Comparison of ENCODE assay signal across 12 cellular contexts in the genomic region with DNA sequence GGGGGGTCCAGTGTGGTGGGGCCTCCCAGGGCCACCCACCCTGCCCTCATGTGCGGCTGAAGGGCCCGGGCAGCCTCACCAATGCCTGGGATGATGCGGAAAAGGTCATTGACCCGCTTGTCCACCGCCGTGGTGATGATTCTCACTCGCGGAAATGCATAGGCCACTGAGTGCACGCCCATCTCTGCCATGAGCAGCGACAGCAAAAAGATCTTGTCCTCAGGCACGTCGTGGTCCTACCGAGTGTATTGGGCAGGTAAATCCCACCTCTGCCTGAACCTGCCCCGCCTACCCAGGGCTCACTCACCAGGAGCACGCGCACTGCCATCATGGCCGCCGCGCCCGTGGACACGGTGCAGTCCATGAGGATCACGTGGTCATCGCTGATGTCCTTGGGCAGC. TPM values are rescaled to one million over a fixed set of nuclear protein-coding genes. Genes with fewer than 3 reads are reported as not detected.
DNase-seq lines count a peak whose midpoint lies in the region; ATAC-seq, FAIRE-seq and TF ChIP-seq lines count a peak whose summit lies in the region.
"Had no signal": no experiment of that assay in that cellular context is flagged by ENCODE, and none has a peak within 500 bp of the region (broad histone marks: within the 10 kb centered on the region; RNA-seq: fewer than 3 reads in every experiment).

No MANE protein-coding gene starts in this region.

- peaks cover 16% of the 10 kb centered on the region for H4K20me1 ChIP-seq in K562 (replicated peaks; ENCODE audit: control insufficient read depth, insufficient read depth, low read length)

- H3K9me1 ChIP-seq in K562 (ENCODE audit: control insufficient read depth, insufficient read depth, low read length): peaks cover 5% of the 10 kb centered on the region

- H3K27ac Mint-ChIP-seq in Caco-2 (ENCODE audit: unreplicated experiment): peak overlapping the region; percentile 79
- H3K27ac Mint-ChIP-seq: activated CD4-positive, alpha-beta T cell treated with anti-CD3 and anti-CD28 coated beads for 36 hours; activated naive CD8-positive, alpha-beta T cell treated with anti-CD3 and anti-CD28 coated beads, Interleukin-2, amount 50 U/mL, for 24 hours; nephron progenitor cell; T-helper 17 cell had no signal

- WGBS in K562 (ENCODE audit: insufficient coverage, low coverage, missing lambda C conversion rate): 92% methylated on average over 17 of the region's 23 CpGs

- H3K27me3 ChIP-seq in Caco-2 (replicated peaks; ENCODE audit: control insufficient read depth, insufficient read depth, low read length) (no peaks in the 10 kb centered on the region), K562 (ENCODE audit: control insufficient read depth in 2 of 2, insufficient read depth in 2 of 2, low read length in 2 of 2) (no peaks in the 10 kb centered on the region)

- peaks cover 26% of the 10 kb centered on the region for H3K36me3 ChIP-seq in Caco-2 (ENCODE audit: control insufficient read depth, insufficient read depth, low read length)
- H3K36me3 ChIP-seq in K562 (ENCODE audit: control insufficient read depth, insufficient read depth, low read length): peaks cover 76% of the 10 kb centered on the region; the same call in 2 of the 3 replicates

- no peak for TF ChIP-seq EP300 in K562 (IDR thresholded peaks at IDR 0.05; ENCODE audit: low read length)

- peak in 1 of 2 experiments; percentile 55 for DNase-seq in Caco-2
- no peak for DNase-seq in K562 (ENCODE audit: extremely low read depth in 1 of 4, low spot score in 3 of 4)
- no peak for DNase-seq in stimulated activated naive CD8-positive, alpha-beta T cell treated with anti-CD3 and anti-CD28 coated beads, Interleukin-15, Interleukin-2, amounts not matched to agents 100 U/mL and 50 U/mL, for 24 hours
- no peak for DNase-seq in KG1 (lab: John Stamatoyannopoulos, UW)
- DNase-seq: activated CD4-positive, alpha-beta T cell treated with anti-CD3 and anti-CD28 coated beads for 36 hours; activated naive CD8-positive, alpha-beta T cell treated with anti-CD3 and anti-CD28 coated beads, Interleukin-2, amount 50 U/mL, for 24 hours; DMS53; Kasumi-1; NCI-H187; NCI-H524 treated with DMSO at 0.1 percent for 48 hours; nephron progenitor cell; T-helper 17 cell had no signal

- no peak overlapping the region for H2AFZ ChIP-seq in K562 (ENCODE audit: low read depth, low read length)

- no peaks in the 10 kb centered on the region for H3K4me1 ChIP-seq in Caco-2
- H3K4me1 ChIP-seq in K562 (replicated peaks in 1 of 2; ENCODE audit: control insufficient read depth in 2 of 2, insufficient read depth in 2 of 2, low read length in 2 of 2): peaks cover 8 to 64% of the 10 kb centered on the region in 2 experiments; a peak in 3 of 5 replicates

- H3K4me3 Mint-ChIP-seq in Caco-2 (ENCODE audit: unreplicated experiment): no peak overlapping the region
- H3K4me3 Mint-ChIP-seq: activated CD4-positive, alpha-beta T cell treated with anti-CD3 and anti-CD28 coated beads for 36 hours; activated naive CD8-positive, alpha-beta T cell treated with anti-CD3 and anti-CD28 coated beads, Interleukin-2, amount 50 U/mL, for 24 hours; nephron progenitor cell had no signal

- H3K9me3 ChIP-seq in Caco-2 (0 out of 2 replicates have a peak, but pooled peaks cover 4% of the 10 kb centered on the region), K562 (replicated peaks; ENCODE audit: control insufficient read depth, insufficient read depth, low read depth, low read length) (no peaks in the 10 kb centered on the region; the same call in 1 of the 2 replicates)

- H3K79me2 ChIP-seq in K562 (ENCODE audit: control insufficient read depth, insufficient read depth, low read length): peaks cover 9% of the 10 kb centered on the region

- no peak overlapping the region for H3K4me3 ChIP-seq in Caco-2 (ENCODE audit: low read depth, low read length)
- no peak overlapping the region for H3K4me3 ChIP-seq in K562

- peaks cover 7% of the 10 kb centered on the region for H3K4me1 Mint-ChIP-seq in Caco-2 (ENCODE audit: low read depth, unreplicated experiment)

- FAIRE-seq in K562 (lab: Jason Lieb, UNC): no peak

- no peaks in the 10 kb centered on the region for H3K27me3 Mint-ChIP-seq in Caco-2 (ENCODE audit: insufficient read depth, unreplicated experiment)
- H3K27me3 Mint-ChIP-seq: activated CD4-positive, alpha-beta T cell treated with anti-CD3 and anti-CD28 coated beads for 36 hours; activated naive CD8-positive, alpha-beta T cell treated with anti-CD3 and anti-CD28 coated beads, Interleukin-2, amount 50 U/mL, for 24 hours; T-helper 17 cell had no signal

- no peak overlapping the region; a peak in 1 of 4 replicates for H3K9ac ChIP-seq in K562 (ENCODE audit: insufficient read depth in 1 of 2, low read depth in 2 of 2, low read length in 2 of 2)

- H3K27ac ChIP-seq in K562 (ENCODE audit: extremely low read depth, low read depth, low read length): no peak overlapping the region

- H3K36me3 Mint-ChIP-seq in Caco-2 (ENCODE audit: insufficient read depth, unreplicated experiment): peaks cover 94% of the 10 kb centered on the region

- intact Hi-C loops in Caco-2 (cut with micrococcal nuclease; ENCODE audit: unreplicated experiment) (no loop called here), K562 (cut with micrococcal nuclease) (no loop called here)

- ATAC-seq in K562: no peak
- no peak for ATAC-seq in stimulated activated naive CD8-positive, alpha-beta T cell treated with anti-CD3 and anti-CD28 coated beads, Interleukin-15, Interleukin-2, amounts not matched to agents 100 U/mL and 50 U/mL, for 24 hours
- ATAC-seq: activated CD4-positive, alpha-beta T cell treated with anti-CD3 and anti-CD28 coated beads for 36 hours; activated naive CD8-positive, alpha-beta T cell treated with anti-CD3 and anti-CD28 coated beads, Interleukin-2, amount 50 U/mL, for 24 hours; T-helper 17 cell had no signal

- no peak for TF ChIP-seq POLR2A in K562 (conservative IDR thresholded peaks at IDR 0.05)

- in situ Hi-C loops in K562 (cut with MboI): no loop called here

- POLR2A ChIA-PET in Caco-2 (lab: Charles Lee) (no interaction called here), K562 (lab: Yijun Ruan, JAX) (interaction anchor here (0.5 kb wide), 2 partner anchors 249 to 466 kb away, joined by 3 read pairs; no protein-coding TSS in a partner anchor)

- H3K4me2 ChIP-seq in K562 (ENCODE audit: insufficient read depth, low read length): no peak overlapping the region

- no peak for TF ChIP-seq RAD21 in K562 (CRISPR knock-in tag; conservative IDR thresholded peaks at IDR 0.05 in 1 of 2, IDR thresholded peaks at IDR 0.05 in 1 of 2)

- BruUV-seq in Caco-2 (replicated peaks; lab: Mats Ljungman, UMichigan) (TSS peak; percentile 39), K562 (replicated peaks; lab: Mats Ljungman, UMichigan) (TSS peak; percentile 52)

- no peak for TF ChIP-seq CTCF in Caco-2 (IDR thresholded peaks at IDR 0.05; ENCODE audit: insufficient read depth in 1 of 2, low read depth in 1 of 2, low read length in 1 of 2, severe bottlenecking in 1 of 2, unreplicated experiment in 1 of 2)
- TF ChIP-seq CTCF in K562 (IDR thresholded peaks at IDR 0.05 in 2 of 3, conservative IDR thresholded peaks at IDR 0.05 in 1 of 3; ENCODE audit: insufficient read depth in 2 of 3, low read depth in 1 of 3, low read length in 3 of 3): no peak

- no peaks in the 10 kb centered on the region for H3K9me3 Mint-ChIP-seq in Caco-2 (ENCODE audit: unreplicated experiment)
- H3K9me3 Mint-ChIP-seq: activated naive CD8-positive, alpha-beta T cell treated with anti-CD3 and anti-CD28 coated beads, Interleukin-2, amount 50 U/mL, for 24 hours; nephron progenitor cell had no signal

- CTCF ChIA-PET in Caco-2 (lab: Charles Lee): no interaction called here
- CTCF ChIA-PET in K562 (lab: Yijun Ruan, JAX; ENCODE audit: low intra/inter-chr PET ratio): no interaction called here

RNA-seq across cellular contexts. Expression of a gene that starts 16.1 kb away (rescaled TPM):
- total RNA-seq in Caco-2 (2022): 101 and 113 TPM in 2 replicates
- total RNA-seq in K562 (2011; cell fraction: chromatin; rRNA removed; ENCODE audit: low replicate concordance): 103 and 254 TPM in 2 replicates
- total RNA-seq in K562 (2011; cell fraction: nucleolus; rRNA removed): 128 and 153 TPM in 2 replicates
- 102 and 113 TPM in 2 replicates for total RNA-seq in K562 (2011; cell fraction: nucleoplasm; rRNA removed)
- 28.5 and 36.8 TPM in 2 replicates for total RNA-seq in K562 (2014; rRNA removed)
- total RNA-seq in K562 (2014; rRNA removed; fragmentation: Illumina TruSeq; extraction: Trizol): 7.9 and 10.8 TPM in 2 replicates
- total RNA-seq in K562 (2015; rRNA removed; fragmentation: Illumina TruSeq; extraction: Trizol): 21.5 and 24.1 TPM in 2 replicates
- 46.1 and 52.8 TPM in 2 replicates for total RNA-seq in K562 (2021)
- polyA plus RNA-seq in K562 (2011; rRNA removed): 26.9 and 40.4 TPM in 2 replicates
- 35.2 and 67.5 TPM in 2 replicates for polyA plus RNA-seq in K562 (2011; cell fraction: cytosol; rRNA removed)
- polyA plus RNA-seq in K562 (2011; cell fraction: nucleus; rRNA removed): 185 and 221 TPM in 2 replicates
- 35.3 and 54.9 TPM in 2 replicates for polyA plus RNA-seq in K562 (2012)
- 24.2 and 36.6 TPM in 2 replicates for polyA plus RNA-seq in K562 (2014; fragmentation: Illumina TruSeq; extraction: Trizol)
- 1 to 10 TPM; 3.1 to 6.6 TPM for polyA plus RNA-seq in K562 (2014; fragmentation: Nextera tagmentation; extraction: Ambion mirVana)
- 49.0 and 57.1 TPM in 2 replicates for polyA plus RNA-seq in K562 (2014; rRNA removed)
- polyA minus RNA-seq in K562 (2011; rRNA and poly(A)+ RNA removed): 14.0 and 18.9 TPM in 2 replicates
- 20.3 and 21.6 TPM in 2 replicates for polyA minus RNA-seq in K562 (2011; cell fraction: cytosol; rRNA and poly(A)+ RNA removed)
- 40.1 and 51.8 TPM in 2 replicates for polyA minus RNA-seq in K562 (2011; cell fraction: nucleus; rRNA and poly(A)+ RNA removed)

RNA-seq across cellular contexts. Expression of a gene that starts 29.7 kb away (rescaled TPM):
- total RNA-seq in Caco-2 (2022): 40.0 and 47.9 TPM in 2 replicates
- total RNA-seq in K562 (2011; cell fraction: chromatin; rRNA removed; ENCODE audit: low replicate concordance): 14.5 and 45.8 TPM in 2 replicates
- total RNA-seq in K562 (2011; cell fraction: nucleolus; rRNA removed): 23.8 and 25.5 TPM in 2 replicates
- 15.2 and 19.3 TPM in 2 replicates for total RNA-seq in K562 (2011; cell fraction: nucleoplasm; rRNA removed)
- 13.5 and 17.2 TPM in 2 replicates for total RNA-seq in K562 (2014; rRNA removed)
- total RNA-seq in K562 (2014; rRNA removed; fragmentation: Illumina TruSeq; extraction: Trizol): 3.2 and 3.8 TPM in 2 replicates
- 11.2 and 11.3 TPM in 2 replicates for total RNA-seq in K562 (2015; rRNA removed; fragmentation: Illumina TruSeq; extraction: Trizol)
- total RNA-seq in K562 (2021): 24.9 and 27.8 TPM in 2 replicates
- 3.9 and 4.2 TPM in 2 replicates for polyA plus RNA-seq in K562 (2011; rRNA removed)
- polyA plus RNA-seq in K562 (2011; cell fraction: cytosol; rRNA removed): 4.1 and 9.7 TPM in 2 replicates
- polyA plus RNA-seq in K562 (2011; cell fraction: nucleus; rRNA removed): 29.4 and 48.2 TPM in 2 replicates
- polyA plus RNA-seq in K562 (2012): 14.3 and 16.2 TPM in 2 replicates
- 8.2 and 14.9 TPM in 2 replicates for polyA plus RNA-seq in K562 (2014; fragmentation: Illumina TruSeq; extraction: Trizol)
- under 1 TPM; 0.01 to 0.03 TPM for polyA plus RNA-seq in K562 (2014; fragmentation: Nextera tagmentation; extraction: Ambion mirVana)
- polyA plus RNA-seq in K562 (2014; rRNA removed): 13.0 and 16.5 TPM in 2 replicates
- 1.1 and 2.7 TPM in 2 replicates for polyA minus RNA-seq in K562 (2011; rRNA and poly(A)+ RNA removed)
- polyA minus RNA-seq in K562 (2011; cell fraction: cytosol; rRNA and poly(A)+ RNA removed): 6.3 and 8.5 TPM in 2 replicates
- 6.7 and 6.9 TPM in 2 replicates for polyA minus RNA-seq in K562 (2011; cell fraction: nucleus; rRNA and poly(A)+ RNA removed)

RNA-seq across cellular contexts. Expression of a gene that starts 39.4 kb away (rescaled TPM):
- 13.4 and 13.6 TPM in 2 replicates for total RNA-seq in Caco-2 (2022)
- 3.5 and 12.3 TPM in 2 replicates for total RNA-seq in K562 (2011; cell fraction: chromatin; rRNA removed; ENCODE audit: low replicate concordance)
- total RNA-seq in K562 (2011; cell fraction: nucleolus; rRNA removed): 7.8 and 11.8 TPM in 2 replicates
- 5.1 and 7.5 TPM in 2 replicates for total RNA-seq in K562 (2011; cell fraction: nucleoplasm; rRNA removed)
- total RNA-seq in K562 (2014; rRNA removed): 4.8 and 9.8 TPM in 2 replicates
- 0.95 and 1.1 TPM in 2 replicates for total RNA-seq in K562 (2014; rRNA removed; fragmentation: Illumina TruSeq; extraction: Trizol)
- total RNA-seq in K562 (2015; rRNA removed; fragmentation: Illumina TruSeq; extraction: Trizol): 3.5 and 4.8 TPM in 2 replicates
- 12.1 and 15.2 TPM in 2 replicates for total RNA-seq in K562 (2021)
- polyA plus RNA-seq in K562 (2011; rRNA removed): 3.9 and 6.8 TPM in 2 replicates
- 4.6 and 19.2 TPM in 2 replicates for polyA plus RNA-seq in K562 (2011; cell fraction: cytosol; rRNA removed)
- 35.1 and 67.7 TPM in 2 replicates for polyA plus RNA-seq in K562 (2011; cell fraction: nucleus; rRNA removed)
- 15.0 and 18.1 TPM in 2 replicates for polyA plus RNA-seq in K562 (2012)
- polyA plus RNA-seq in K562 (2014; fragmentation: Illumina TruSeq; extraction: Trizol): 6.0 and 9.6 TPM in 2 replicates
- polyA plus RNA-seq in K562 (2014; fragmentation: Nextera tagmentation; extraction: Ambion mirVana): under 1 TPM; 0.37 to 0.52 TPM
- polyA plus RNA-seq in K562 (2014; rRNA removed): 11.4 and 12.4 TPM in 2 replicates
- 0.45 and 0.67 TPM in 2 replicates for polyA minus RNA-seq in K562 (2011; rRNA and poly(A)+ RNA removed)
- polyA minus RNA-seq in K562 (2011; cell fraction: cytosol; rRNA and poly(A)+ RNA removed): 5.6 and 6.4 TPM in 2 replicates
- polyA minus RNA-seq in K562 (2011; cell fraction: nucleus; rRNA and poly(A)+ RNA removed): 2.4 and 3.0 TPM in 2 replicates

RNA-seq across cellular contexts. Expression of a gene that starts 40.9 kb away (rescaled TPM):
- total RNA-seq in Caco-2 (2022) (176 and 181 TPM in 2 replicates), K562 (2014; rRNA removed) (59.9 and 65.9 TPM in 2 replicates), K562 (2014; rRNA removed; fragmentation: Illumina TruSeq; extraction: Trizol) (37.1 and 45.0 TPM in 2 replicates), K562 (2015; rRNA removed; fragmentation: Illumina TruSeq; extraction: Trizol) (69.1 and 70.2 TPM in 2 replicates), K562 (2021) (79.5 and 83.2 TPM in 2 replicates)
- total RNA-seq in K562 (2011; cell fraction: chromatin; rRNA removed; ENCODE audit: low replicate concordance): 43.5 and 79.2 TPM in 2 replicates
- 37.2 and 37.9 TPM in 2 replicates for total RNA-seq in K562 (2011; cell fraction: nucleolus; rRNA removed)
- total RNA-seq in K562 (2011; cell fraction: nucleoplasm; rRNA removed): 25.8 and 34.6 TPM in 2 replicates
- polyA plus RNA-seq in K562 (2011; rRNA removed) (31.9 and 38.8 TPM in 2 replicates), K562 (2014; fragmentation: Illumina TruSeq; extraction: Trizol) (65.2 and 68.2 TPM in 2 replicates), K562 (2014; fragmentation: Nextera tagmentation; extraction: Ambion mirVana) (1 to 10 TPM; 4.2 to 4.3 TPM), K562 (2014; rRNA removed) (53.9 and 60.5 TPM in 2 replicates)
- polyA plus RNA-seq in K562 (2011; cell fraction: cytosol; rRNA removed): 31.0 and 31.9 TPM in 2 replicates
- 33.2 and 38.3 TPM in 2 replicates for polyA plus RNA-seq in K562 (2011; cell fraction: nucleus; rRNA removed)
- 64.7 and 71.3 TPM in 2 replicates for polyA plus RNA-seq in K562 (2012)
- polyA minus RNA-seq in K562 (2011; rRNA and poly(A)+ RNA removed): 43.7 and 45.2 TPM in 2 replicates
- polyA minus RNA-seq in K562 (2011; cell fraction: cytosol; rRNA and poly(A)+ RNA removed): 40.1 and 44.7 TPM in 2 replicates
- 16.3 and 25.7 TPM in 2 replicates for polyA minus RNA-seq in K562 (2011; cell fraction: nucleus; rRNA and poly(A)+ RNA removed)

RNA-seq across cellular contexts. Expression of a gene that starts 45.1 kb away (rescaled TPM):
- total RNA-seq in Caco-2 (2022) (117 and 124 TPM in 2 replicates), K562 (2014; rRNA removed) (31.3 and 41.1 TPM in 2 replicates), K562 (2014; rRNA removed; fragmentation: Illumina TruSeq; extraction: Trizol) (10.3 and 13.4 TPM in 2 replicates), K562 (2015; rRNA removed; fragmentation: Illumina TruSeq; extraction: Trizol) (28.4 and 29.5 TPM in 2 replicates), K562 (2021) (42.3 and 42.8 TPM in 2 replicates)
- 54.4 and 105 TPM in 2 replicates for total RNA-seq in K562 (2011; cell fraction: chromatin; rRNA removed; ENCODE audit: low replicate concordance)
- total RNA-seq in K562 (2011; cell fraction: nucleolus; rRNA removed): 56.5 and 57.4 TPM in 2 replicates
- 36.4 and 43.2 TPM in 2 replicates for total RNA-seq in K562 (2011; cell fraction: nucleoplasm; rRNA removed)
- polyA plus RNA-seq in K562 (2011; rRNA removed) (22.4 and 23.4 TPM in 2 replicates), K562 (2014; fragmentation: Illumina TruSeq; extraction: Trizol) (21.8 and 27.2 TPM in 2 replicates), K562 (2014; fragmentation: Nextera tagmentation; extraction: Ambion mirVana) (under 1 TPM; 0.95 to 0.99 TPM), K562 (2014; rRNA removed) (25.5 and 26.3 TPM in 2 replicates)
- polyA plus RNA-seq in K562 (2011; cell fraction: cytosol; rRNA removed): 25.9 and 38.5 TPM in 2 replicates
- 42.6 and 52.5 TPM in 2 replicates for polyA plus RNA-seq in K562 (2011; cell fraction: nucleus; rRNA removed)
- polyA plus RNA-seq in K562 (2012): 28.8 and 29.1 TPM in 2 replicates
- polyA minus RNA-seq in K562 (2011; rRNA and poly(A)+ RNA removed): 17.3 and 29.6 TPM in 2 replicates
- 26.0 and 31.4 TPM in 2 replicates for polyA minus RNA-seq in K562 (2011; cell fraction: cytosol; rRNA and poly(A)+ RNA removed)
- polyA minus RNA-seq in K562 (2011; cell fraction: nucleus; rRNA and poly(A)+ RNA removed): 10.2 and 12.2 TPM in 2 replicates
